In the genomic region with DNA sequence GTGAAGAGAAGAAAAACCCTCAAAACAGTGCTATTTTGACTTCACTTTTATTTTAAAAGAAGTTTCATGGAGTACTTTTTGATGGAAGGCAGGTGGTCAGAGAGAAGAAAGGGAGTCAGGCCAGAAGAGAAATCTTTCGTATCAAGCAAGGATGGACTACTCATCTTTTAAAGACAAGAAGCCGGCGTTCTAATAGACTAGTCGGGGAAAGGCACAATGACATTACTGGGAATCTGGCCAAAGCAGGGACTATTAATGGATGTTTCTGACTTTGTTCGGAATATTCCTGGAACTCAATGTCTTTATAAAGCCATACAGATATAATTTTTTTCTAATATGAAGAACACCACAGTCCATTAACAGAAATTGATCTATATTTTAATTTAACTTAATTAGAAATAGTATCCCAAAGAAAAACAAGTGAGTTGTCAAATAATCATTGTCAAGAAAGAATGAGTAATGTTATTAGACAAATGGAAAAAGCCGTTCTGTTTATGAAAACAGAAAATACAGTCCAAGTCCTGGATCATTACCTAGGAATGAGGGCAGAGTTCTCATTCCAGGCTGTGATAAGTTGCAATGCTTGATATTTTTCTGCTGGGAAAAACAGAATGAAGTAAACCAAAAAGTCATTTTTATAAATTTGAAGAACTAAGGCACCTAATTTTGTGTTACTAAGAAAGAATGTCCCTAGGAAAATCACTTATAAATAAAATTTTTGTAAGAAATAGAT, we compare ENCODE assay signal across 35 cellular contexts. TPM values are rescaled to one million over a fixed set of nuclear protein-coding genes. Genes with fewer than 3 reads are reported as not detected.
DNase-seq lines count a peak whose midpoint lies in the region; ATAC-seq, FAIRE-seq and TF ChIP-seq lines count a peak whose summit lies in the region.
"Had no signal": no experiment of that assay in that cellular context is flagged by ENCODE, and none has a peak within 500 bp of the region (broad histone marks: within the 10 kb centered on the region; RNA-seq: fewer than 3 reads in every experiment).

No MANE protein-coding gene starts in this region.

- H3K27ac ChIP-seq in trophoblast cell (ENCODE audit: low read depth, low read length) (no peak overlapping the region), kidney (ENCODE audit: low read depth in 2 of 2, low read length in 2 of 2) (no peak overlapping the region)
- H3K27ac ChIP-seq: 22Rv1, dorsolateral prefrontal cortex, lower lobe of right lung, upper lobe of left lung had no signal

- H3K4me3 Mint-ChIP-seq in activated CD4-positive, alpha-beta T cell treated with anti-CD3 and anti-CD28 coated beads, Interleukin-2, amount 10 ng/mL, durations not matched to agents 24 days and 14 days: no peak overlapping the region
- H3K4me3 Mint-ChIP-seq: activated CD8-positive, alpha-beta T cell treated with anti-CD3 and anti-CD28 coated beads, Interleukin-2, amount 10 ng/mL, durations not matched to agents 7 days and 5 days; activated naive CD8-positive, alpha-beta T cell treated with anti-CD3 and anti-CD28 coated beads for 36 hours; CD14-positive monocyte; central memory CD8-positive, alpha-beta T cell; naive thymus-derived CD8-positive, alpha-beta T cell had no signal

- no CpG with 5 or more reads among the region's 6 CpGs for WGBS in trophoblast cell (ENCODE audit: extremely low coverage, insufficient coverage, insufficient read length)

- TF ChIP-seq CTCF in kidney (IDR thresholded peaks at IDR 0.05; ENCODE audit: borderline replicate concordance, extremely low read depth, insufficient read depth): no peak

- H3K18ac ChIP-seq in trophoblast cell (ENCODE audit: low read length): no peak overlapping the region

- H3K4me2 ChIP-seq in trophoblast cell (ENCODE audit: low read length): no peak overlapping the region

- ATAC-seq in Right ventricle myocardium inferior (peak; percentile 58), Right ventricle myocardium superior (ENCODE audit: poor library complexity) (peak; percentile 60)
- ATAC-seq: activated CD8-positive, alpha-beta T cell treated with anti-CD3 and anti-CD28 coated beads, Interleukin-2, amount 10 ng/mL, durations not matched to agents 7 days and 5 days; lower lobe of right lung; naive thymus-derived CD8-positive, alpha-beta T cell; Panc1 had no signal

- peaks cover 3% of the 10 kb centered on the region for H3K9me3 Mint-ChIP-seq in activated CD4-positive, alpha-beta T cell treated with anti-CD3 and anti-CD28 coated beads, Interleukin-2, amount 10 ng/mL, durations not matched to agents 24 days and 14 days
- H3K9me3 Mint-ChIP-seq: activated naive CD8-positive, alpha-beta T cell treated with anti-CD3 and anti-CD28 coated beads for 36 hours; central memory CD8-positive, alpha-beta T cell had no signal

- H3K9ac ChIP-seq in trophoblast cell (ENCODE audit: low read length) (no peak overlapping the region), kidney (ENCODE audit: low read length in 2 of 2) (no peak overlapping the region)

- H4K91ac ChIP-seq in trophoblast cell (ENCODE audit: low read depth, low read length): no peak overlapping the region

- H4K12ac ChIP-seq in trophoblast cell (ENCODE audit: low read depth, low read length): no peak overlapping the region

- no peaks in the 10 kb centered on the region for H3K4me1 ChIP-seq in trophoblast cell (ENCODE audit: control insufficient read depth in 1 of 2, insufficient read depth in 2 of 2, low read length in 2 of 2)
- no peaks in the 10 kb centered on the region for H3K4me1 ChIP-seq in kidney (ENCODE audit: control insufficient read depth in 1 of 2, insufficient read depth in 1 of 2, low read depth in 1 of 2, low read length in 2 of 2)
- H3K4me1 ChIP-seq: Caco-2, lower lobe of right lung, upper lobe of left lung had no signal

- H3K14ac ChIP-seq in trophoblast cell (ENCODE audit: low read length): no peak overlapping the region

- H3K23ac ChIP-seq in trophoblast cell (ENCODE audit: low read length): no peak overlapping the region

- H3K27ac Mint-ChIP-seq in activated CD4-positive, alpha-beta T cell treated with anti-CD3 and anti-CD28 coated beads, Interleukin-2, amount 10 ng/mL, durations not matched to agents 24 days and 14 days: no peak overlapping the region
- H3K27ac Mint-ChIP-seq: activated CD8-positive, alpha-beta T cell treated with anti-CD3 and anti-CD28 coated beads, Interleukin-2, amount 10 ng/mL, durations not matched to agents 7 days and 5 days; activated naive CD8-positive, alpha-beta T cell treated with anti-CD3 and anti-CD28 coated beads for 36 hours; CD14-positive monocyte; progenitor cell of endocrine pancreas had no signal

- H3K4me3 ChIP-seq in trophoblast cell (ENCODE audit: low read depth, low read length) (no peak overlapping the region), kidney (ENCODE audit: low read length in 2 of 2) (no peak overlapping the region)
- H3K4me3 ChIP-seq: dorsolateral prefrontal cortex, lower lobe of right lung, upper lobe of left lung had no signal

- peaks cover 20% of the 10 kb centered on the region for H3K27me3 Mint-ChIP-seq in activated CD4-positive, alpha-beta T cell treated with anti-CD3 and anti-CD28 coated beads, Interleukin-2, amount 10 ng/mL, durations not matched to agents 24 days and 14 days

- H4K8ac ChIP-seq in trophoblast cell (ENCODE audit: low read depth, low read length): no peak overlapping the region

- intact Hi-C loops in Right ventricle myocardium inferior (cut with DNase I) (loop anchor here (5.0 kb wide), 2 partner anchors 45 to 85 kb away; no protein-coding TSS in a partner anchor), cardiac septum (cut with DNase I) (no loop called here), Right ventricle myocardium superior (cut with DNase I) (no loop called here), kidney (cut with DNase I) (no loop called here)
- intact Hi-C loops in activated CD4-positive, alpha-beta T cell treated with anti-CD3 and anti-CD28 coated beads, Interleukin-2, amount 10 ng/mL, durations not matched to agents 24 days and 14 days (cut with micrococcal nuclease): no loop called here

- DNase-seq in Right ventricle myocardium inferior (ENCODE audit: missing footprints): no peak
- no peak for DNase-seq in cardiac septum (ENCODE audit: low spot score)
- no peak for DNase-seq in Right ventricle myocardium superior
- peak; percentile 32 to 74 for DNase-seq in trophoblast cell
- DNase-seq in iPS-NIHi7 (ENCODE audit: extremely low spot score): no peak
- DNase-seq in NCI-H2107 treated with DMSO at 0.1 percent for 48 hours (lab: John Stamatoyannopoulos, UW; ENCODE audit: unreplicated experiment): no peak
- DNase-seq in kidney: no peak
- DNase-seq in activated CD4-positive, alpha-beta T cell treated with anti-CD3 and anti-CD28 coated beads, Interleukin-2, amount 10 ng/mL, durations not matched to agents 24 days and 14 days: no peak
- DNase-seq: activated CD8-positive, alpha-beta T cell treated with anti-CD3 and anti-CD28 coated beads, Interleukin-2, amount 10 ng/mL, durations not matched to agents 7 days and 5 days; activated gamma-delta T cell; activated naive CD8-positive, alpha-beta T cell treated with anti-CD3 and anti-CD28 coated beads for 36 hours; Caco-2; DMS53; dorsolateral prefrontal cortex; islet precursor cell; lower lobe of right lung; naive thymus-derived CD8-positive, alpha-beta T cell; NCI-H1417 treated with DMSO at 0.1 percent for 48 hours; NCI-H2081 treated with DMSO at 0.1 percent for 48 hours; NCI-H226; NCI-H69; SIG-M5; stimulated activated CD4-positive, alpha-beta T cell treated with anti-CD3 and anti-CD28 coated beads, Interleukin-4, amount 100 ng/mL, for 24 hours; SW 1271; upper lobe of left lung had no signal

- no peaks in the 10 kb centered on the region for H3K79me1 ChIP-seq in trophoblast cell (ENCODE audit: low read length)

- no peak overlapping the region for H2AFZ ChIP-seq in trophoblast cell (ENCODE audit: insufficient read depth, low read length, poor library complexity)

- no peaks in the 10 kb centered on the region for H3K4me1 Mint-ChIP-seq in activated CD4-positive, alpha-beta T cell treated with anti-CD3 and anti-CD28 coated beads, Interleukin-2, amount 10 ng/mL, durations not matched to agents 24 days and 14 days
- H3K4me1 Mint-ChIP-seq: activated naive CD8-positive, alpha-beta T cell treated with anti-CD3 and anti-CD28 coated beads for 36 hours; naive thymus-derived CD8-positive, alpha-beta T cell had no signal

- no peak overlapping the region for H2BK120ac ChIP-seq in trophoblast cell (ENCODE audit: insufficient read depth, low read length, poor library complexity)

- FAIRE-seq in kidney (lab: Jason Lieb, UNC): no peak
- FAIRE-seq: endometrium, G401.6, HepG2 had no signal

- H2AK5ac ChIP-seq in trophoblast cell (ENCODE audit: low read length): no peak overlapping the region

- H3K36me3 Mint-ChIP-seq in activated CD4-positive, alpha-beta T cell treated with anti-CD3 and anti-CD28 coated beads, Interleukin-2, amount 10 ng/mL, durations not matched to agents 24 days and 14 days (ENCODE audit: low read depth): no peaks in the 10 kb centered on the region
- H3K36me3 Mint-ChIP-seq: activated naive CD8-positive, alpha-beta T cell treated with anti-CD3 and anti-CD28 coated beads for 36 hours; CD14-positive monocyte; naive thymus-derived CD8-positive, alpha-beta T cell had no signal

- H3K79me2 ChIP-seq in trophoblast cell (ENCODE audit: control insufficient read depth, insufficient read depth, low read length, poor library complexity): no peaks in the 10 kb centered on the region

- no peaks in the 10 kb centered on the region for H3K27me3 ChIP-seq in trophoblast cell (ENCODE audit: insufficient read depth, low read length)
- H3K27me3 ChIP-seq: upper lobe of left lung had no signal

- no peak overlapping the region for H2BK5ac ChIP-seq in trophoblast cell (ENCODE audit: low read depth, low read length, poor library complexity)

- no peak overlapping the region for H3K4ac ChIP-seq in trophoblast cell (ENCODE audit: low read depth, low read length)

- no peak overlapping the region for H2BK12ac ChIP-seq in trophoblast cell (ENCODE audit: low read length)

- no peaks in the 10 kb centered on the region for H3K9me3 ChIP-seq in trophoblast cell (ENCODE audit: insufficient read depth, low read depth, low read length)
- no peaks in the 10 kb centered on the region for H3K9me3 ChIP-seq in kidney (ENCODE audit: control insufficient read depth in 1 of 2, low read length in 2 of 2)
- H3K9me3 ChIP-seq: Caco-2, lower lobe of right lung, upper lobe of left lung had no signal

- H3K36me3 ChIP-seq in trophoblast cell (ENCODE audit: control insufficient read depth in 1 of 2, insufficient read depth in 2 of 2, low read length in 2 of 2): no peaks in the 10 kb centered on the region
- H3K36me3 ChIP-seq in kidney (ENCODE audit: control insufficient read depth in 1 of 2, insufficient read depth in 2 of 2, low read length in 2 of 2): no peaks in the 10 kb centered on the region
- H3K36me3 ChIP-seq: lower lobe of right lung, upper lobe of left lung had no signal

RNA-seq across cellular contexts. Expression of gene PCOLCE2, which starts 23.7 kb away (rescaled TPM):
- total RNA-seq in Right ventricle myocardium inferior: 64.1 TPM
- total RNA-seq in cardiac septum: 42.2 TPM
- total RNA-seq in Right ventricle myocardium superior: 52.7 TPM
- polyA plus RNA-seq in trophoblast cell (2013): 1.5 and 2.2 TPM in 2 replicates
- total RNA-seq in kidney: 1.9 TPM
- 59.0 TPM for polyA plus RNA-seq in kidney (ENCODE audit: insufficient read depth, low read depth, low replicate concordance)
- total RNA-seq in activated CD4-positive, alpha-beta T cell treated with anti-CD3 and anti-CD28 coated beads, Interleukin-2, amount 10 ng/mL, durations not matched to agents 24 days and 14 days: 0.28 and 0.33 TPM in 2 replicates
- total RNA-seq: activated CD8-positive, alpha-beta T cell treated with anti-CD3 and anti-CD28 coated beads, Interleukin-2, amount 10 ng/mL, durations not matched to agents 7 days and 5 days; mononuclear cell; naive thymus-derived CD8-positive, alpha-beta T cell had no signal
- polyA plus RNA-seq: CD14-positive monocyte; naive thymus-derived CD8-positive, alpha-beta T cell had no signal

RNA-seq across cellular contexts. Expression of gene PAQR9, which starts 50.9 kb away (rescaled TPM):
- total RNA-seq in Right ventricle myocardium inferior (13.7 TPM), cardiac septum (10.7 TPM), Right ventricle myocardium superior (10.6 TPM), kidney (0.09 TPM)
- polyA plus RNA-seq in trophoblast cell (2013): 0.40 and 0.44 TPM in 2 replicates
- not detected for polyA plus RNA-seq in kidney (ENCODE audit: insufficient read depth, low read depth, low replicate concordance)
- not detected in 2 replicates for total RNA-seq in activated CD4-positive, alpha-beta T cell treated with anti-CD3 and anti-CD28 coated beads, Interleukin-2, amount 10 ng/mL, durations not matched to agents 24 days and 14 days
- total RNA-seq: activated CD8-positive, alpha-beta T cell treated with anti-CD3 and anti-CD28 coated beads, Interleukin-2, amount 10 ng/mL, durations not matched to agents 7 days and 5 days; activated naive CD8-positive, alpha-beta T cell treated with anti-CD3 and anti-CD28 coated beads for 36 hours; Caco-2; lower lobe of right lung; mononuclear cell; naive thymus-derived CD8-positive, alpha-beta T cell; subcutaneous adipose tissue; upper lobe of left lung had no signal
- polyA plus RNA-seq: CD14-positive monocyte; naive thymus-derived CD8-positive, alpha-beta T cell had no signal

Comparison
In these comparisons a context has a peak if more than half of its experiments do, and no peak if none do; other contexts are left out.
1. DNase-seq: peak in trophoblast cell (2 of 2); none in Right ventricle myocardium inferior (single experiment), cardiac septum (single experiment), Right ventricle myocardium superior (single experiment), iPS-NIHi7 (single experiment), NCI-H2107 treated with DMSO at 0.1 percent for 48 hours (single experiment), kidney (single experiment) and activated CD4-positive, alpha-beta T cell treated with anti-CD3 and anti-CD28 coated beads, Interleukin-2, amount 10 ng/mL, durations not matched to agents 24 days and 14 days (single experiment).
2. RNA of gene PCOLCE2, which starts 23.7 kb away (total RNA-seq): 64.1 TPM in Right ventricle myocardium inferior (single experiment), 52.7 TPM in Right ventricle myocardium superior (single experiment) and 42.2 TPM in cardiac septum (single experiment); 1.9 TPM in kidney (single experiment) and 0.28 to 0.33 TPM in activated CD4-positive, alpha-beta T cell treated with anti-CD3 and anti-CD28 coated beads, Interleukin-2, amount 10 ng/mL, durations not matched to agents 24 days and 14 days; every median in the first group is over 10 times any median in the second.
3. RNA of gene PAQR9, which starts 50.9 kb away (total RNA-seq): 13.7 TPM in Right ventricle myocardium inferior (single experiment), 10.7 TPM in cardiac septum (single experiment) and 10.6 TPM in Right ventricle myocardium superior (single experiment); 0.09 TPM in kidney (single experiment) and not detected in activated CD4-positive, alpha-beta T cell treated with anti-CD3 and anti-CD28 coated beads, Interleukin-2, amount 10 ng/mL, durations not matched to agents 24 days and 14 days; every median in the first group is over 10 times any median in the second.